In genomic region chr22:20057596-20058268, GRCh38 we compare ENCODE assay signal across 1 cellular context.
TF ChIP-seq lines count a peak whose summit lies in the region.

No MANE protein-coding gene starts in this region.

TF ChIP-seq in K562, 482 proteins besides CTCF, POLR2A, EP300 and RAD21 (continued from another document and continues in another):
- TF ChIP-seq E4F1 (CRISPR knock-in tag; IDR thresholded peaks at IDR 0.05; ENCODE audit: borderline replicate concordance) (no peak), EGR1 (conservative IDR thresholded peaks at IDR 0.05) (no peak), NFATC3 (IDR thresholded peaks at IDR 0.05) (no peak), CREB1 (IDR thresholded peaks at IDR 0.05) (no peak), CREB1 (CRISPR knock-in tag; IDR thresholded peaks at IDR 0.05) (no peak), BRD9 (IDR thresholded peaks at IDR 0.05; ENCODE audit: low read depth, partially characterized antibody) (no peak), RBM22 (IDR thresholded peaks at IDR 0.05; ENCODE audit: low read depth, low read length, poor library complexity, severe bottlenecking) (no peak), CGGBP1 (CRISPR knock-in tag; IDR thresholded peaks at IDR 0.05) (no peak), SLC30A9 (CRISPR knock-in tag; IDR thresholded peaks at IDR 0.05) (no peak), DMBX1 (CRISPR knock-in tag; IDR thresholded peaks at IDR 0.05; ENCODE audit: borderline replicate concordance) (peak; percentile 44; the same call in 1 of the 2 replicates), HLTF (IDR thresholded peaks at IDR 0.05) (no peak), HDAC1 (IDR thresholded peaks at IDR 0.05) (no peak), CHD7 (IDR thresholded peaks at IDR 0.05; ENCODE audit: low read depth, low read length) (no peak), FOXJ2 (tag; IDR thresholded peaks at IDR 0.05) (no peak), ZNF586 (CRISPR knock-in tag; conservative IDR thresholded peaks at IDR 0.05) (no peak), MTF1 (CRISPR knock-in tag; IDR thresholded peaks at IDR 0.05; ENCODE audit: borderline replicate concordance) (peak; percentile 75; the same call in 1 of the 2 replicates), STAT5A (IDR thresholded peaks at IDR 0.05; ENCODE audit: borderline replicate concordance, low read length) (no peak), ZNF77 (CRISPR knock-in tag; IDR thresholded peaks at IDR 0.05) (no peak), SIX5 (IDR thresholded peaks at IDR 0.05; ENCODE audit: borderline replicate concordance in 1 of 2, insufficient read depth in 1 of 2, low read depth in 1 of 2, low read length in 2 of 2) (no peak), KLF6 (CRISPR knock-in tag; IDR thresholded peaks at IDR 0.05; ENCODE audit: borderline replicate concordance) (no peak), RUNX1 (IDR thresholded peaks at IDR 0.05; ENCODE audit: low read depth) (no peak; the same call in 1 of the 2 replicates), GTF2F1 (IDR thresholded peaks at IDR 0.05; ENCODE audit: low read depth, low read length) (no peak), ZNF3 (CRISPR knock-in tag; IDR thresholded peaks at IDR 0.05) (no peak), ZFP1 (CRISPR knock-in tag; IDR thresholded peaks at IDR 0.05) (no peak), ZNF408 (CRISPR knock-in tag; IDR thresholded peaks at IDR 0.05; ENCODE audit: low read depth) (no peak), ERF (CRISPR knock-in tag; IDR thresholded peaks at IDR 0.05) (0 out of 2 replicates have a peak, but pooled peaks have one; percentile 49), RBFOX2 (IDR thresholded peaks at IDR 0.05; ENCODE audit: low read depth, low read length) (no peak), ZNF23 (CRISPR knock-in tag; IDR thresholded peaks at IDR 0.05) (no peak), ETV6 (IDR thresholded peaks at IDR 0.05; ENCODE audit: borderline replicate concordance in 1 of 2, low read depth in 2 of 2, low read length in 1 of 2) (no peak), ETV6 (CRISPR knock-in tag; IDR thresholded peaks at IDR 0.05; ENCODE audit: borderline replicate concordance) (no peak), POLR3G (IDR thresholded peaks at IDR 0.05; ENCODE audit: extremely low read depth, insufficient read length, insufficient replicate concordance) (no peak), POLR2G (IDR thresholded peaks at IDR 0.05; ENCODE audit: low read depth, low read length) (no peak), PHB (CRISPR knock-in tag; IDR thresholded peaks at IDR 0.05) (peak; percentile 94; the same call in 1 of the 2 replicates), DDX20 (tag; IDR thresholded peaks at IDR 0.05; ENCODE audit: low read depth) (no peak), NFYB (IDR thresholded peaks at IDR 0.05; ENCODE audit: extremely low read depth, insufficient read length) (no peak), CREB3 (tag; conservative IDR thresholded peaks at IDR 0.05; ENCODE audit: low read depth) (no peak), USF1 (CRISPR knock-in tag; IDR thresholded peaks at IDR 0.05) (no peak), ZKSCAN3 (CRISPR knock-in tag; IDR thresholded peaks at IDR 0.05) (no peak; the same call in 1 of the 2 replicates), CREBBP (IDR thresholded peaks at IDR 0.05; ENCODE audit: low read depth, low read length) (no peak), NCOA4 (IDR thresholded peaks at IDR 0.05; ENCODE audit: partially characterized antibody) (no peak), ZBTB34 (CRISPR knock-in tag; IDR thresholded peaks at IDR 0.05) (no peak), SMARCA4 (IDR thresholded peaks at IDR 0.05) (no peak), ESRRB (CRISPR knock-in tag; IDR thresholded peaks at IDR 0.05; ENCODE audit: borderline replicate concordance) (no peak), EHMT2 (IDR thresholded peaks at IDR 0.05) (no peak), RBM39 (optimal IDR thresholded peaks at IDR 0.05; ENCODE audit: low read depth, low read length) (no peak)
- TF ChIP-seq, protein P1, sequence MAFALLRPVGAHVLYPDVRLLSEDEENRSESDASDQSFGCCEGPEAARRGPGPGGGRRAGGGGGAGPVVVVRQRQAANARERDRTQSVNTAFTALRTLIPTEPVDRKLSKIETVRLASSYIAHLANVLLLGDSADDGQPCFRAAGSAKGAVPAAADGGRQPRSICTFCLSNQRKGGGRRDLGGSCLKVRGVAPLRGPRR (CRISPR knock-in tag; IDR thresholded peaks at IDR 0.05) = 0 out of 2 replicates have a peak, but pooled peaks have one; percentile 33
- TF ChIP-seq, protein P2, sequence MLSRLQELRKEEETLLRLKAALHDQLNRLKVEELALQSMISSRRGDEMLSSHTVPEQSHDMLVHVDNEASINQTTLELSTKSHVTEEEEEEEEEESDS (CRISPR knock-in tag; IDR thresholded peaks at IDR 0.05) = no peak
- TF ChIP-seq, protein P3, sequence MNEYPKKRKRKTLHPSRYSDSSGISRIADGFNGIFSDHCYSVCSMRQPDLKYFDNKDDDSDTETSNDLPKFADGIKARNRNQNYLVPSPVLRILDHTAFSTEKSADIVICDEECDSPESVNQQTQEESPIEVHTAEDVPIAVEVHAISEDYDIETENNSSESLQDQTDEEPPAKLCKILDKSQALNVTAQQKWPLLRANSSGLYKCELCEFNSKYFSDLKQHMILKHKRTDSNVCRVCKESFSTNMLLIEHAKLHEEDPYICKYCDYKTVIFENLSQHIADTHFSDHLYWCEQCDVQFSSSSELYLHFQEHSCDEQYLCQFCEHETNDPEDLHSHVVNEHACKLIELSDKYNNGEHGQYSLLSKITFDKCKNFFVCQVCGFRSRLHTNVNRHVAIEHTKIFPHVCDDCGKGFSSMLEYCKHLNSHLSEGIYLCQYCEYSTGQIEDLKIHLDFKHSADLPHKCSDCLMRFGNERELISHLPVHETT (CRISPR knock-in tag; conservative IDR thresholded peaks at IDR 0.05 in 1 of 2, IDR thresholded peaks at IDR 0.05 in 1 of 2) = no peak; a peak in 1 of 4 replicates
